14 cellular contexts compared by ENCODE assay signal in the genomic region with DNA sequence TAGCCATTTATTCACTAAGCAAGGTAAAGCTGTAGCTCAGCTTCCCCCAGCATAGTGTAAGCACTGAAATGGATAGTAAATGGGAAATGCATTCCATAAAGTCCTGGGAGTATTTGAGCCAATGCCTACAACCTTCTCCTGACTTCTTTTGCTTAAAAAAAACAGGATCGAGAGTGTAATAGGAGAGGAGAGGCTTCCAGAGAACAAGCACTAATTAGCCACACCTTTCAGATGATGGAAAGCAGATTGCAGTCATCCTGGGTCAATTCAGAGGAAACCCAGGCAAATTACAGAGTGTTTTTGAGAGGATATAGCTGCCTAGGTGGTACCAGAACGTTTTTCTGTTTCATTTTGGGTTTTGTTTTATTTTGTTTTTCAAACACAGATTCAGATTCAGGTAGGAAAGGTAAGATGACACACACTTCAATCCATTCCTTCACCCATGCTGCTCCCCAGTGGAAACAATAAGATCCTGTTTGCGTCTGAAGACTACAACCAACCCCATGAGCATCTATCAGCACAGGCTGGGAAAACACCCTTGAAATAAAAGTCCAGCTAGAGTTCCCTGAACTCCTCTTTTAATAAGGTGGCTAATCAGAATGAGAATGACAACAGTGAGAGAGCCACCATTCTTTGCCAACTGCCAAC.
DNase-seq lines count a peak whose midpoint lies in the region; ATAC-seq, FAIRE-seq and TF ChIP-seq lines count a peak whose summit lies in the region.
"Had no signal": no experiment of that assay in that cellular context is flagged by ENCODE, and none has a peak within 500 bp of the region (broad histone marks: within the 10 kb centered on the region; RNA-seq: fewer than 3 reads in every experiment).

No MANE protein-coding gene starts in this region.

- H3K27ac ChIP-seq in H1 (ENCODE audit: low read depth, low read length): no peak overlapping the region

- no peak overlapping the region for H2BK12ac ChIP-seq in H1 (ENCODE audit: low read depth, low read length)

- TF ChIP-seq CTCF in H1 (IDR thresholded peaks at IDR 0.05; ENCODE audit: control extremely low read depth in 1 of 3, insufficient read depth in 1 of 3, low read depth in 1 of 3, low read length in 3 of 3): peak in 2 of 3 experiments; percentile 28 to 43; a peak in 2 of 4 replicates
- TF ChIP-seq CTCF in osteocyte (IDR thresholded peaks at IDR 0.05): peak; percentile 24

- H3K14ac ChIP-seq in H1 (ENCODE audit: insufficient read length): no peak overlapping the region

- no peaks in the 10 kb centered on the region for H3K9me3 Mint-ChIP-seq in osteocyte (ENCODE audit: unreplicated experiment)
- H3K9me3 Mint-ChIP-seq: activated naive CD8-positive, alpha-beta T cell treated with anti-CD3 and anti-CD28 coated beads for 36 hours; neural crest cell had no signal

- no peaks in the 10 kb centered on the region for H3K36me3 ChIP-seq in H1 (ENCODE audit: control insufficient read depth in 2 of 4, insufficient read depth in 4 of 4, low read length in 3 of 4)

- H2AK5ac ChIP-seq in H1 (ENCODE audit: low read depth, low read length): no peak overlapping the region

- no peak overlapping the region for H4K5ac ChIP-seq in H1 (ENCODE audit: insufficient read length, low read depth, low read length)

- FAIRE-seq in H1 (lab: Jason Lieb, UNC): peak; percentile 28
- FAIRE-seq: A204.1 had no signal

- H3K4me1 ChIP-seq in H1 (replicated peaks in 1 of 4; ENCODE audit: control insufficient read depth in 3 of 4, insufficient read depth in 4 of 4, low read length in 3 of 4): no peaks in the 10 kb centered on the region; a peak in 3 of 7 replicates

- peak overlapping the region; percentile 75; the same call in 1 of the 2 replicates for H2AFZ ChIP-seq in H1 (ENCODE audit: low read length)

- CTCF ChIA-PET in H1 (lab: Charles Lee; ENCODE audit: partially characterized antibody): interaction anchor here (0.5 to 5.9 kb wide), 18 partner anchors 8 to 1097 kb away, joined by 3 to 64 read pairs (median 4); no protein-coding TSS in a partner anchor

- no peaks in the 10 kb centered on the region for H3K9me3 ChIP-seq in H1 (ENCODE audit: insufficient read depth in 2 of 2, low read depth in 1 of 2, low read length in 1 of 2)

- H3K23me2 ChIP-seq in H1 (ENCODE audit: low read depth, low read length): no peaks in the 10 kb centered on the region

- H2BK20ac ChIP-seq in H1 (ENCODE audit: low read length): no peak overlapping the region

- no peak overlapping the region for H3K18ac ChIP-seq in H1 (ENCODE audit: extremely low read depth, low read length)

- no peak overlapping the region for H3K4ac ChIP-seq in H1 (replicated peaks; ENCODE audit: insufficient read length, low read depth, low read length)

- H3K9ac ChIP-seq in H1 (replicated peaks in 1 of 4; ENCODE audit: extremely low read depth in 1 of 4, low read depth in 3 of 4, low read length in 3 of 4): no peak overlapping the region

- no peaks in the 10 kb centered on the region for H3K79me2 ChIP-seq in H1 (ENCODE audit: control insufficient read depth in 1 of 2, insufficient read depth in 2 of 2, low read length in 2 of 2)

- WGBS in H1 (ENCODE audit: extremely low coverage in 1 of 2, insufficient coverage in 1 of 2, insufficient read length in 1 of 2, insufficient replicate concordance in 2 of 2, low coverage in 1 of 2, low lambda C conversion rate in 2 of 2, missing lambda C conversion rate in 1 of 2), 2 experiments: 58% methylated on average over 3 of the region's 3 CpGs; no CpG with 5 or more reads in 1 of the 2 experiments

- peaks cover 6% of the 10 kb centered on the region for H3K4me1 Mint-ChIP-seq in osteocyte (ENCODE audit: unreplicated experiment)
- H3K4me1 Mint-ChIP-seq: neural crest cell had no signal

- TF ChIP-seq RAD21 in H1 (IDR thresholded peaks at IDR 0.05 in 1 of 2, conservative IDR thresholded peaks at IDR 0.05 in 1 of 2; ENCODE audit: low read depth in 2 of 2, low read length in 2 of 2): peak; percentile 73 to 75

- no peak overlapping the region for H4K91ac ChIP-seq in H1 (replicated peaks; ENCODE audit: insufficient read length, low read length)

- no peak overlapping the region for H3K27ac Mint-ChIP-seq in osteocyte (ENCODE audit: unreplicated experiment)
- H3K27ac Mint-ChIP-seq: activated naive CD8-positive, alpha-beta T cell treated with anti-CD3 and anti-CD28 coated beads for 36 hours had no signal

- ATAC-seq in GM21360 (IDR thresholded peaks at IDR 0.05; ENCODE audit: unreplicated experiment) (no peak), GM19463 (IDR thresholded peaks at IDR 0.05; ENCODE audit: unreplicated experiment) (no peak)

- peaks cover 3% of the 10 kb centered on the region for H3K27me3 Mint-ChIP-seq in osteocyte (ENCODE audit: unreplicated experiment)
- H3K27me3 Mint-ChIP-seq: activated naive CD8-positive, alpha-beta T cell treated with anti-CD3 and anti-CD28 coated beads for 36 hours had no signal

- no peak overlapping the region for H4K8ac ChIP-seq in H1 (ENCODE audit: extremely low read depth, insufficient read depth, low read length)

- no peak overlapping the region for H2BK120ac ChIP-seq in H1 (replicated peaks; ENCODE audit: low read depth, low read length)

- no peak overlapping the region for H2BK5ac ChIP-seq in H1 (ENCODE audit: low read depth, low read length)

- H3K4me3 Mint-ChIP-seq in osteocyte (ENCODE audit: unreplicated experiment): no peak overlapping the region
- H3K4me3 Mint-ChIP-seq: activated naive CD8-positive, alpha-beta T cell treated with anti-CD3 and anti-CD28 coated beads for 36 hours; neural crest cell had no signal

- no peaks in the 10 kb centered on the region for H4K20me1 ChIP-seq in H1 (replicated peaks in 1 of 2; ENCODE audit: control insufficient read depth in 1 of 2, insufficient read depth in 2 of 2, low read length in 2 of 2)

- DNase-seq in NCI-H2171 treated with DMSO at 0.1 percent for 48 hours (lab: John Stamatoyannopoulos, UW) (peak; percentile 14), NCI-H2171 (lab: John Stamatoyannopoulos, UW) (no peak), NCI-H2227 treated with DMSO at 0.1 percent for 48 hours (lab: John Stamatoyannopoulos, UW) (peak; percentile 14), H1 (ENCODE audit: low read depth in 1 of 2, low spot score in 2 of 2) (no peak), osteocyte (ENCODE audit: extremely low spot score, unreplicated experiment) (no peak), GOT3 (lab: John Stamatoyannopoulos, UW) (no peak)
- DNase-seq: activated naive CD8-positive, alpha-beta T cell treated with anti-CD3 and anti-CD28 coated beads for 36 hours; left cardiac atrium; SHP77 treated with DMSO at 0.1 percent for 48 hours; stimulated activated CD8-positive, alpha-beta memory T cell treated with anti-CD3 and anti-CD28 coated beads, Interleukin-4, amount 100 ng/mL, for 48 hours had no signal

- H3K27me3 ChIP-seq in H1 (replicated peaks in 1 of 4; ENCODE audit: control insufficient read depth in 3 of 4, extremely low read depth in 1 of 4, insufficient read depth in 3 of 4, low read length in 3 of 4): no peaks in the 10 kb centered on the region

- no peak for TF ChIP-seq EP300 in H1 (IDR thresholded peaks at IDR 0.05; ENCODE audit: borderline replicate concordance in 1 of 2, low read depth in 2 of 2, low read length in 2 of 2)

- H3K4me2 ChIP-seq in H1 (ENCODE audit: insufficient read depth in 1 of 2, low read depth in 2 of 2, low read length in 2 of 2): no peak overlapping the region

- H3K79me1 ChIP-seq in H1 (ENCODE audit: low read depth, low read length): no peaks in the 10 kb centered on the region

- POLR2A ChIA-PET in H1 (lab: Charles Lee; ENCODE audit: partially characterized antibody): interaction anchor here (0.7 kb wide), 1 partner anchor 9 kb away, joined by 3 read pairs; no protein-coding TSS in a partner anchor

- no peak overlapping the region for H3K56ac ChIP-seq in H1 (replicated peaks; ENCODE audit: insufficient read length, low read depth, low read length)

- H2BK15ac ChIP-seq in H1 (ENCODE audit: low read length): no peak overlapping the region

- no peak overlapping the region for H3K23ac ChIP-seq in H1 (ENCODE audit: insufficient read length)

- no peaks in the 10 kb centered on the region for H3K36me3 Mint-ChIP-seq in osteocyte (ENCODE audit: unreplicated experiment)
- H3K36me3 Mint-ChIP-seq: activated naive CD8-positive, alpha-beta T cell treated with anti-CD3 and anti-CD28 coated beads for 36 hours had no signal

- TF ChIP-seq POLR2A in H1 (IDR thresholded peaks at IDR 0.05; ENCODE audit: control extremely low read depth in 1 of 2, low read depth in 2 of 2, low read length in 2 of 2): no peak

- no peak overlapping the region for H3K4me3 ChIP-seq in H1 (ENCODE audit: extremely low read depth in 1 of 4, insufficient read depth in 2 of 4, low read depth in 3 of 4, low read length in 4 of 4)

TF ChIP-seq in H1, 55 proteins besides CTCF, POLR2A, EP300 and RAD21:
- no peak for TF ChIP-seq NRF1 (IDR thresholded peaks at IDR 0.05; ENCODE audit: low read depth, low read length)

Comparison
In these comparisons a context has a peak if more than half of its experiments do, and no peak if none do; other contexts are left out.
1. DNase-seq: peak in NCI-H2171 treated with DMSO at 0.1 percent for 48 hours (single experiment) and NCI-H2227 treated with DMSO at 0.1 percent for 48 hours (single experiment); none in NCI-H2171 (single experiment), H1 (0 of 2), osteocyte (single experiment) and GOT3 (single experiment).